Comparison of ENCODE assay signal across 1 cellular context in the genomic region with DNA sequence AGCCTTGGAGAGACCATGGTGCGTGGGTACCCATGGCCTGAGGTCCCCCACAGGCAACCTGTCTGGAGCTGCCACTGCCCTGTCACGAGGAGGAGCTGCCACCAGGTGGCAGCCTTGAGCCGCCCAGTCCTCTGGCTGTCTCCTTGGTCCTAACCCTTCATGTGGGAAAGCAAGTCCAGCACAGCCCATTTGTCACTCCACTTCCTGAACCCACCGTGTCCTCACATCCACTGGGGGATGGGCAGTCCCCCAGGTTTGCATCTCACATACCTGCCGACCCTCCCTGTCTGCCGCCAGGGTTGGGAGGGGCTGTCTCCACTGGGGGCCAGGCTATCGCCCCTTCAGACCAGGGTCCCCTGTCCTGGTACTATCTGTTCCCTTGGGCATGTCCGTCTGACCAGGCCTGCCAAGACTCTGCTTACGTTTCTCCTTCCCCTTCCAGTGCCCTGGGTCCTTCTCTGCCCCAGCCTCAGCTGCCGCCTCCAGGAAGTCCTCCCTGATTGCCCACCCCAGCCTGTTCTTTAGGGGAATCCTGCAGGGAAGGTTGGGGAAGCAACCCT.
TF ChIP-seq lines count a peak whose summit lies in the region.

No MANE protein-coding gene starts in this region.

TF ChIP-seq in HepG2, 621 proteins besides CTCF, POLR2A, EP300 and RAD21 (continued from another document and continues in another):
- TF ChIP-seq, protein P1, sequence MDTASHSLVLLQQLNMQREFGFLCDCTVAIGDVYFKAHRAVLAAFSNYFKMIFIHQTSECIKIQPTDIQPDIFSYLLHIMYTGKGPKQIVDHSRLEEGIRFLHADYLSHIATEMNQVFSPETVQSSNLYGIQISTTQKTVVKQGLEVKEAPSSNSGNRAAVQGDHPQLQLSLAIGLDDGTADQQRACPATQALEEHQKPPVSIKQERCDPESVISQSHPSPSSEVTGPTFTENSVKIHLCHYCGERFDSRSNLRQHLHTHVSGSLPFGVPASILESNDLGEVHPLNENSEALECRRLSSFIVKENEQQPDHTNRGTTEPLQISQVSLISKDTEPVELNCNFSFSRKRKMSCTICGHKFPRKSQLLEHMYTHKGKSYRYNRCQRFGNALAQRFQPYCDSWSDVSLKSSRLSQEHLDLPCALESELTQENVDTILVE (CRISPR knock-in tag; IDR thresholded peaks at IDR 0.05), result peak; percentile 35; the same call in 1 of the 2 replicates
- no peak for TF ChIP-seq ZNF674 (CRISPR knock-in tag; IDR thresholded peaks at IDR 0.05; ENCODE audit: low read depth)
- TF ChIP-seq, protein P2, sequence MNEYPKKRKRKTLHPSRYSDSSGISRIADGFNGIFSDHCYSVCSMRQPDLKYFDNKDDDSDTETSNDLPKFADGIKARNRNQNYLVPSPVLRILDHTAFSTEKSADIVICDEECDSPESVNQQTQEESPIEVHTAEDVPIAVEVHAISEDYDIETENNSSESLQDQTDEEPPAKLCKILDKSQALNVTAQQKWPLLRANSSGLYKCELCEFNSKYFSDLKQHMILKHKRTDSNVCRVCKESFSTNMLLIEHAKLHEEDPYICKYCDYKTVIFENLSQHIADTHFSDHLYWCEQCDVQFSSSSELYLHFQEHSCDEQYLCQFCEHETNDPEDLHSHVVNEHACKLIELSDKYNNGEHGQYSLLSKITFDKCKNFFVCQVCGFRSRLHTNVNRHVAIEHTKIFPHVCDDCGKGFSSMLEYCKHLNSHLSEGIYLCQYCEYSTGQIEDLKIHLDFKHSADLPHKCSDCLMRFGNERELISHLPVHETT (CRISPR knock-in tag; conservative IDR thresholded peaks at IDR 0.05), result no peak
- peak; percentile 90 for TF ChIP-seq ZFP36 (IDR thresholded peaks at IDR 0.05; ENCODE audit: borderline replicate concordance, low read depth, low read length, partially characterized antibody)
- TF ChIP-seq, protein P3, sequence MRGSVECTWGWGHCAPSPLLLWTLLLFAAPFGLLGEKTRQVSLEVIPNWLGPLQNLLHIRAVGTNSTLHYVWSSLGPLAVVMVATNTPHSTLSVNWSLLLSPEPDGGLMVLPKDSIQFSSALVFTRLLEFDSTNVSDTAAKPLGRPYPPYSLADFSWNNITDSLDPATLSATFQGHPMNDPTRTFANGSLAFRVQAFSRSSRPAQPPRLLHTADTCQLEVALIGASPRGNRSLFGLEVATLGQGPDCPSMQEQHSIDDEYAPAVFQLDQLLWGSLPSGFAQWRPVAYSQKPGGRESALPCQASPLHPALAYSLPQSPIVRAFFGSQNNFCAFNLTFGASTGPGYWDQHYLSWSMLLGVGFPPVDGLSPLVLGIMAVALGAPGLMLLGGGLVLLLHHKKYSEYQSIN (CRISPR knock-in tag; IDR thresholded peaks at IDR 0.05; ENCODE audit: borderline replicate concordance), result no peak
- TF ChIP-seq, protein P4, sequence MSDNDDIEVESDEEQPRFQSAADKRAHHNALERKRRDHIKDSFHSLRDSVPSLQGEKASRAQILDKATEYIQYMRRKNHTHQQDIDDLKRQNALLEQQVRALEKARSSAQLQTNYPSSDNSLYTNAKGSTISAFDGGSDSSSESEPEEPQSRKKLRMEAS (IDR thresholded peaks at IDR 0.05), result peak; percentile 49; the same call in 1 of the 2 replicates
- peak; percentile 76; the same call in 1 of the 2 replicates for TF ChIP-seq MXD4 (CRISPR knock-in tag; IDR thresholded peaks at IDR 0.05)
- TF ChIP-seq SOX5 (CRISPR knock-in tag; IDR thresholded peaks at IDR 0.05; ENCODE audit: borderline replicate concordance), result 0 out of 2 replicates have a peak, but pooled peaks have one; percentile 28
- TF ChIP-seq, protein P5, sequence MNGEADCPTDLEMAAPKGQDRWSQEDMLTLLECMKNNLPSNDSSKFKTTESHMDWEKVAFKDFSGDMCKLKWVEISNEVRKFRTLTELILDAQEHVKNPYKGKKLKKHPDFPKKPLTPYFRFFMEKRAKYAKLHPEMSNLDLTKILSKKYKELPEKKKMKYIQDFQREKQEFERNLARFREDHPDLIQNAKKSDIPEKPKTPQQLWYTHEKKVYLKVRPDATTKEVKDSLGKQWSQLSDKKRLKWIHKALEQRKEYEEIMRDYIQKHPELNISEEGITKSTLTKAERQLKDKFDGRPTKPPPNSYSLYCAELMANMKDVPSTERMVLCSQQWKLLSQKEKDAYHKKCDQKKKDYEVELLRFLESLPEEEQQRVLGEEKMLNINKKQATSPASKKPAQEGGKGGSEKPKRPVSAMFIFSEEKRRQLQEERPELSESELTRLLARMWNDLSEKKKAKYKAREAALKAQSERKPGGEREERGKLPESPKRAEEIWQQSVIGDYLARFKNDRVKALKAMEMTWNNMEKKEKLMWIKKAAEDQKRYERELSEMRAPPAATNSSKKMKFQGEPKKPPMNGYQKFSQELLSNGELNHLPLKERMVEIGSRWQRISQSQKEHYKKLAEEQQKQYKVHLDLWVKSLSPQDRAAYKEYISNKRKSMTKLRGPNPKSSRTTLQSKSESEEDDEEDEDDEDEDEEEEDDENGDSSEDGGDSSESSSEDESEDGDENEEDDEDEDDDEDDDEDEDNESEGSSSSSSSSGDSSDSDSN (CRISPR knock-in tag; IDR thresholded peaks at IDR 0.05), result peak; percentile 35; the same call in 1 of the 2 replicates
- peak; percentile 26 for TF ChIP-seq SKI (IDR thresholded peaks at IDR 0.05; ENCODE audit: partially characterized antibody)
- no peak for TF ChIP-seq FOXJ3 (CRISPR knock-in tag; IDR thresholded peaks at IDR 0.05; ENCODE audit: borderline replicate concordance)
- TF ChIP-seq ZNF484 (CRISPR knock-in tag; IDR thresholded peaks at IDR 0.05; ENCODE audit: borderline replicate concordance, low read depth), result no peak
- TF ChIP-seq ZC3H13 (CRISPR knock-in tag; IDR thresholded peaks at IDR 0.05), result peak; percentile 35; the same call in 1 of the 2 replicates
- TF ChIP-seq NFKB2 (CRISPR knock-in tag; IDR thresholded peaks at IDR 0.05; ENCODE audit: borderline replicate concordance), result peak; percentile 37; the same call in 1 of the 2 replicates
- TF ChIP-seq EHMT2 (IDR thresholded peaks at IDR 0.05; ENCODE audit: borderline replicate concordance, low read depth, low read length), result no peak
- TF ChIP-seq, protein P6, sequence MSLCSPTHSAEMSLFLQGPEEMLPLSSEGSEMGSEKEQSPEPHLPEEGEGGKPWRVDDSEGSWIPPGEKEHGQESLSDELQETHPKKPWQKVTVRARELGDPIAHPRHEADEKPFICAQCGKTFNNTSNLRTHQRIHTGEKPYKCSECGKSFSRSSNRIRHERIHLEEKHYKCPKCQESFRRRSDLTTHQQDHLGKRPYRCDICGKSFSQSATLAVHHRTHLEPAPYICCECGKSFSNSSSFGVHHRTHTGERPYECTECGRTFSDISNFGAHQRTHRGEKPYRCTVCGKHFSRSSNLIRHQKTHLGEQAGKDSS (CRISPR knock-in tag; IDR thresholded peaks at IDR 0.05; ENCODE audit: borderline replicate concordance, low read depth), result 0 out of 2 replicates have a peak, but pooled peaks have one; percentile 67
- TF ChIP-seq SRY (CRISPR knock-in tag; IDR thresholded peaks at IDR 0.05), result 0 out of 2 replicates have a peak, but pooled peaks have one; percentile 25
- TF ChIP-seq, protein P7, sequence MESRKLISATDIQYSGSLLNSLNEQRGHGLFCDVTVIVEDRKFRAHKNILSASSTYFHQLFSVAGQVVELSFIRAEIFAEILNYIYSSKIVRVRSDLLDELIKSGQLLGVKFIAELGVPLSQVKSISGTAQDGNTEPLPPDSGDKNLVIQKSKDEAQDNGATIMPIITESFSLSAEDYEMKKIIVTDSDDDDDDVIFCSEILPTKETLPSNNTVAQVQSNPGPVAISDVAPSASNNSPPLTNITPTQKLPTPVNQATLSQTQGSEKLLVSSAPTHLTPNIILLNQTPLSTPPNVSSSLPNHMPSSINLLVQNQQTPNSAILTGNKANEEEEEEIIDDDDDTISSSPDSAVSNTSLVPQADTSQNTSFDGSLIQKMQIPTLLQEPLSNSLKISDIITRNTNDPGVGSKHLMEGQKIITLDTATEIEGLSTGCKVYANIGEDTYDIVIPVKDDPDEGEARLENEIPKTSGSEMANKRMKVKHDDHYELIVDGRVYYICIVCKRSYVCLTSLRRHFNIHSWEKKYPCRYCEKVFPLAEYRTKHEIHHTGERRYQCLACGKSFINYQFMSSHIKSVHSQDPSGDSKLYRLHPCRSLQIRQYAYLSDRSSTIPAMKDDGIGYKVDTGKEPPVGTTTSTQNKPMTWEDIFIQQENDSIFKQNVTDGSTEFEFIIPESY (CRISPR knock-in tag; IDR thresholded peaks at IDR 0.05), result peak; percentile 70; the same call in 1 of the 2 replicates
- TF ChIP-seq AHR (CRISPR knock-in tag; IDR thresholded peaks at IDR 0.05), result no peak
- TF ChIP-seq, protein P8, sequence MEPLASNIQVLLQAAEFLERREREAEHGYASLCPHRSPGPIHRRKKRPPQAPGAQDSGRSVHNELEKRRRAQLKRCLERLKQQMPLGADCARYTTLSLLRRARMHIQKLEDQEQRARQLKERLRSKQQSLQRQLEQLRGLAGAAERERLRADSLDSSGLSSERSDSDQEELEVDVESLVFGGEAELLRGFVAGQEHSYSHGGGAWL (CRISPR knock-in tag; IDR thresholded peaks at IDR 0.05), result no peak
- TF ChIP-seq RFX3 (CRISPR knock-in tag; IDR thresholded peaks at IDR 0.05), result no peak
- no peak for TF ChIP-seq YY1 (IDR thresholded peaks at IDR 0.05; ENCODE audit: insufficient read depth, insufficient replicate concordance, low read depth, low read length)
- peak; percentile 43; the same call in 1 of the 2 replicates for TF ChIP-seq SMAD3 (CRISPR knock-in tag; IDR thresholded peaks at IDR 0.05)
- peak; percentile 33 for TF ChIP-seq TEAD3 (CRISPR knock-in tag; optimal IDR thresholded peaks at IDR 0.05; ENCODE audit: borderline replicate concordance)
- TF ChIP-seq ELF4 (CRISPR knock-in tag; IDR thresholded peaks at IDR 0.05; ENCODE audit: borderline replicate concordance), result no peak
- no peak for TF ChIP-seq ZNF569 (CRISPR knock-in tag; IDR thresholded peaks at IDR 0.05; ENCODE audit: borderline replicate concordance)
- TF ChIP-seq THAP11 (CRISPR knock-in tag; IDR thresholded peaks at IDR 0.05), result peak; percentile 51; the same call in 1 of the 2 replicates
- TF ChIP-seq ZSCAN30 (CRISPR knock-in tag; IDR thresholded peaks at IDR 0.05), result no peak
- TF ChIP-seq MIXL1 (CRISPR knock-in tag; IDR thresholded peaks at IDR 0.05), result peak; percentile 55; the same call in 1 of the 2 replicates
- TF ChIP-seq TCF12 (IDR thresholded peaks at IDR 0.05), result no peak
- TF ChIP-seq TCF12 (CRISPR knock-in tag; IDR thresholded peaks at IDR 0.05), result no peak
- TF ChIP-seq, protein P9, sequence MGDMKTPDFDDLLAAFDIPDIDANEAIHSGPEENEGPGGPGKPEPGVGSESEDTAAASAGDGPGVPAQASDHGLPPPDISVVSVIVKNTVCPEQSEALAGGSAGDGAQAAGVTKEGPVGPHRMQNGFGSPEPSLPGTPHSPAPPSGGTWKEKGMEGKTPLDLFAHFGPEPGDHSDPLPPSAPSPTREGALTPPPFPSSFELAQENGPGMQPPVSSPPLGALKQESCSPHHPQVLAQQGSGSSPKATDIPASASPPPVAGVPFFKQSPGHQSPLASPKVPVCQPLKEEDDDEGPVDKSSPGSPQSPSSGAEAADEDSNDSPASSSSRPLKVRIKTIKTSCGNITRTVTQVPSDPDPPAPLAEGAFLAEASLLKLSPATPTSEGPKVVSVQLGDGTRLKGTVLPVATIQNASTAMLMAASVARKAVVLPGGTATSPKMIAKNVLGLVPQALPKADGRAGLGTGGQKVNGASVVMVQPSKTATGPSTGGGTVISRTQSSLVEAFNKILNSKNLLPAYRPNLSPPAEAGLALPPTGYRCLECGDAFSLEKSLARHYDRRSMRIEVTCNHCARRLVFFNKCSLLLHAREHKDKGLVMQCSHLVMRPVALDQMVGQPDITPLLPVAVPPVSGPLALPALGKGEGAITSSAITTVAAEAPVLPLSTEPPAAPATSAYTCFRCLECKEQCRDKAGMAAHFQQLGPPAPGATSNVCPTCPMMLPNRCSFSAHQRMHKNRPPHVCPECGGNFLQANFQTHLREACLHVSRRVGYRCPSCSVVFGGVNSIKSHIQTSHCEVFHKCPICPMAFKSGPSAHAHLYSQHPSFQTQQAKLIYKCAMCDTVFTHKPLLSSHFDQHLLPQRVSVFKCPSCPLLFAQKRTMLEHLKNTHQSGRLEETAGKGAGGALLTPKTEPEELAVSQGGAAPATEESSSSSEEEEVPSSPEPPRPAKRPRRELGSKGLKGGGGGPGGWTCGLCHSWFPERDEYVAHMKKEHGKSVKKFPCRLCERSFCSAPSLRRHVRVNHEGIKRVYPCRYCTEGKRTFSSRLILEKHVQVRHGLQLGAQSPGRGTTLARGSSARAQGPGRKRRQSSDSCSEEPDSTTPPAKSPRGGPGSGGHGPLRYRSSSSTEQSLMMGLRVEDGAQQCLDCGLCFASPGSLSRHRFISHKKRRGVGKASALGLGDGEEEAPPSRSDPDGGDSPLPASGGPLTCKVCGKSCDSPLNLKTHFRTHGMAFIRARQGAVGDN (CRISPR knock-in tag; IDR thresholded peaks at IDR 0.05), result peak; percentile 57
- TF ChIP-seq XRCC5 (optimal IDR thresholded peaks at IDR 0.05; ENCODE audit: low read length), result peak; percentile 67
- no peak for TF ChIP-seq SIX4 (CRISPR knock-in tag; IDR thresholded peaks at IDR 0.05)
- no peak for TF ChIP-seq FOXP1 (IDR thresholded peaks at IDR 0.05)
- no peak for TF ChIP-seq FOXP1 (CRISPR knock-in tag; IDR thresholded peaks at IDR 0.05)
- no peak for TF ChIP-seq NRL (CRISPR knock-in tag; IDR thresholded peaks at IDR 0.05; ENCODE audit: borderline replicate concordance)
- peak; percentile 44; the same call in 1 of the 2 replicates for TF ChIP-seq ZFX (CRISPR knock-in tag; IDR thresholded peaks at IDR 0.05; ENCODE audit: low read depth)
- TF ChIP-seq DR1 (CRISPR knock-in tag; IDR thresholded peaks at IDR 0.05), result no peak
- peak; percentile 28; the same call in 1 of the 2 replicates for TF ChIP-seq FOSL2 (CRISPR knock-in tag; IDR thresholded peaks at IDR 0.05)
- TF ChIP-seq ZNF205 (CRISPR knock-in tag; IDR thresholded peaks at IDR 0.05), result 0 out of 2 replicates have a peak, but pooled peaks have one; percentile 34
- TF ChIP-seq MXI1 (IDR thresholded peaks at IDR 0.05; ENCODE audit: borderline replicate concordance, low read depth, low read length), result peak; percentile 54; the same call in 1 of the 3 replicates
- peak; percentile 41; the same call in 1 of the 2 replicates for TF ChIP-seq TBX2 (CRISPR knock-in tag; IDR thresholded peaks at IDR 0.05; ENCODE audit: borderline replicate concordance)
- TF ChIP-seq ZNF501 (CRISPR knock-in tag; IDR thresholded peaks at IDR 0.05), result 0 out of 2 replicates have a peak, but pooled peaks have one; percentile 37
